ENCODE assay signal across 35 cellular contexts in genomic region chr14:31189346-31190219, GRCh38. TPM values are rescaled to one million over a fixed set of nuclear protein-coding genes. Genes with fewer than 3 reads are reported as not detected.
A peak's percentile ranks its signal among the peaks of the same experiment; 100 is the strongest.
DNase-seq lines count a peak whose midpoint lies in the region; ATAC-seq and TF ChIP-seq lines count a peak whose summit lies in the region.
"Had no signal": no experiment of that assay in that cellular context is flagged by ENCODE, and none has a peak within 500 bp of the region (broad histone marks: within the 10 kb centered on the region; RNA-seq: fewer than 3 reads in every experiment).

No MANE protein-coding gene starts in this region.

- intact Hi-C loops in gastrocnemius medialis (cut with DNase I; ENCODE audit: low total_unique reads): no loop called here
- intact Hi-C loops in activated T-helper 1 cell treated with anti-CD3 and anti-CD28 coated beads, Interleukin-12 subunit alpha, Interleukin-12 subunit beta, Interleukin-2, Interleukin-4 antibody, amounts not matched to agents 30 ng/mL and 10 ng/mL and 1 ng/mL, durations not matched to agents 14 hours and 24 hours and 36 hours (cut with micrococcal nuclease): no loop called here

- H3K27me3 Mint-ChIP-seq in activated naive CD4-positive, alpha-beta T cell treated with anti-CD3 and anti-CD28 coated beads, Interleukin-2, amount 50 U/mL, for 24 hours: no peaks in the 10 kb centered on the region
- H3K27me3 Mint-ChIP-seq in immature natural killer cell (ENCODE audit: low read depth in 3 of 3): peaks cover 0 to 4% (median 2%) of the 10 kb centered on the region in 3 donors
- H3K27me3 Mint-ChIP-seq in activated T-helper 1 cell treated with anti-CD3 and anti-CD28 coated beads, Interleukin-12 subunit alpha, Interleukin-12 subunit beta, Interleukin-2, Interleukin-4 antibody, amounts not matched to agents 30 ng/mL and 10 ng/mL and 1 ng/mL, durations not matched to agents 14 hours and 24 hours and 36 hours (ENCODE audit: insufficient read depth): no peaks in the 10 kb centered on the region
- H3K27me3 Mint-ChIP-seq: activated CD4-positive, alpha-beta memory T cell treated with anti-CD3 and anti-CD28 coated beads for 36 hours; naive thymus-derived CD8-positive, alpha-beta T cell; stimulated activated naive CD8-positive, alpha-beta T cell treated with anti-CD3 and anti-CD28 coated beads, Interleukin-15, Interleukin-2, amounts not matched to agents 100 ng/mL and 50 ng/mL, for 24 hours had no signal

- no peak overlapping the region for H3K4me3 Mint-ChIP-seq in activated naive CD4-positive, alpha-beta T cell treated with anti-CD3 and anti-CD28 coated beads, Interleukin-2, amount 50 U/mL, for 24 hours
- H3K4me3 Mint-ChIP-seq in immature natural killer cell: no peak overlapping the region
- no peak overlapping the region for H3K4me3 Mint-ChIP-seq in activated T-helper 1 cell treated with anti-CD3 and anti-CD28 coated beads, Interleukin-12 subunit alpha, Interleukin-12 subunit beta, Interleukin-2, Interleukin-4 antibody, amounts not matched to agents 30 ng/mL and 10 ng/mL and 1 ng/mL, durations not matched to agents 14 hours and 24 hours and 36 hours
- H3K4me3 Mint-ChIP-seq: activated CD4-positive, alpha-beta memory T cell treated with anti-CD3 and anti-CD28 coated beads for 36 hours; stimulated activated naive CD8-positive, alpha-beta T cell treated with anti-CD3 and anti-CD28 coated beads, Interleukin-15, Interleukin-2, amounts not matched to agents 100 ng/mL and 50 ng/mL, for 24 hours had no signal

- H3K4me1 ChIP-seq in gastrocnemius medialis: peaks cover 15 to 24% of the 10 kb centered on the region in 2 donors
- H3K4me1 ChIP-seq: uterus had no signal

- H3K27ac Mint-ChIP-seq in activated naive CD4-positive, alpha-beta T cell treated with anti-CD3 and anti-CD28 coated beads, Interleukin-2, amount 50 U/mL, for 24 hours: peak overlapping the region; percentile 82
- peak overlapping the region in 5 of 6 donors; percentile 7 to 56 (median 47) for H3K27ac Mint-ChIP-seq in immature natural killer cell
- H3K27ac Mint-ChIP-seq in activated T-helper 1 cell treated with anti-CD3 and anti-CD28 coated beads, Interleukin-12 subunit alpha, Interleukin-12 subunit beta, Interleukin-2, Interleukin-4 antibody, amounts not matched to agents 30 ng/mL and 10 ng/mL and 1 ng/mL, durations not matched to agents 14 hours and 24 hours and 36 hours: no peak overlapping the region
- H3K27ac Mint-ChIP-seq: activated CD4-positive, alpha-beta memory T cell treated with anti-CD3 and anti-CD28 coated beads for 36 hours; stimulated activated naive CD8-positive, alpha-beta T cell treated with anti-CD3 and anti-CD28 coated beads, Interleukin-15, Interleukin-2, amounts not matched to agents 100 ng/mL and 50 ng/mL, for 24 hours had no signal

- H3K9me3 ChIP-seq in SK-N-MC (ENCODE audit: low read depth, low read length) (no peaks in the 10 kb centered on the region), gastrocnemius medialis (no peaks in the 10 kb centered on the region)
- H3K9me3 ChIP-seq: heart right ventricle, thoracic aorta, uterus had no signal

- in situ Hi-C loops in gastrocnemius medialis (cut with MboI; ENCODE audit: low sequenced_read_pairs in 4 of 4): no loop called here

- H3K36me3 ChIP-seq in SK-N-MC (ENCODE audit: insufficient read depth, low read length) (peaks cover 45% of the 10 kb centered on the region), gastrocnemius medialis (peaks cover 0 to 6% of the 10 kb centered on the region in 2 donors)
- H3K36me3 ChIP-seq: thoracic aorta, uterus had no signal

- peaks cover 10% of the 10 kb centered on the region for H3K36me3 Mint-ChIP-seq in activated naive CD4-positive, alpha-beta T cell treated with anti-CD3 and anti-CD28 coated beads, Interleukin-2, amount 50 U/mL, for 24 hours
- H3K36me3 Mint-ChIP-seq in immature natural killer cell: no peaks in the 10 kb centered on the region
- peaks cover 18% of the 10 kb centered on the region for H3K36me3 Mint-ChIP-seq in activated T-helper 1 cell treated with anti-CD3 and anti-CD28 coated beads, Interleukin-12 subunit alpha, Interleukin-12 subunit beta, Interleukin-2, Interleukin-4 antibody, amounts not matched to agents 30 ng/mL and 10 ng/mL and 1 ng/mL, durations not matched to agents 14 hours and 24 hours and 36 hours (ENCODE audit: low read depth)

- DNase-seq in activated naive CD4-positive, alpha-beta T cell (lab: John Stamatoyannopoulos, UW): no peak
- DNase-seq in SK-N-MC (ENCODE audit: low read depth, low spot score) (no peak), immature natural killer cell (no peak), gastrocnemius medialis (no peak), NCI-H510A (lab: John Stamatoyannopoulos, UW) (no peak)
- DNase-seq in activated T-helper 1 cell treated with anti-CD3 and anti-CD28 coated beads, Interleukin-12 subunit alpha, Interleukin-12 subunit beta, Interleukin-2, Interleukin-4 antibody, amounts not matched to agents 30 ng/mL and 10 ng/mL and 1 ng/mL, durations not matched to agents 14 hours and 24 hours and 36 hours (ENCODE audit: low spot score): no peak
- DNase-seq: 8988T; activated CD4-positive, alpha-beta memory T cell treated with anti-CD3 and anti-CD28 coated beads for 36 hours; activated CD4-positive, alpha-beta T cell treated with anti-CD3 and anti-CD28 coated beads for 1 hour; aorta; effector CD8-positive, alpha-beta T cell; EL; foreskin keratinocyte; H7; heart right ventricle; kidney; MM.1S; naive thymus-derived CD8-positive, alpha-beta T cell; NCI-H1105 treated with DMSO at 0.1 percent for 48 hours; NCI-H2029 treated with DMSO at 0.1 percent for 48 hours; NCI-H526 treated with DMSO at 0.1 percent for 48 hours; PC-9; retina; T-helper 2 cell; uterus had no signal

- ATAC-seq in gastrocnemius medialis (no peak), GM18519 (IDR thresholded peaks at IDR 0.05; ENCODE audit: low FRiP score, unreplicated experiment) (no peak)
- ATAC-seq: activated naive CD4-positive, alpha-beta T cell treated with anti-CD3 and anti-CD28 coated beads, Interleukin-2, amount 50 U/mL, for 72 hours; foreskin keratinocyte; heart right ventricle; naive thymus-derived CD8-positive, alpha-beta T cell; SK-N-SH treated with all-trans-retinoic acid at 6 μM for 48 hours had no signal

- 0 out of 2 replicates have a peak overlapping the region, but pooled peaks have one; percentile 40 for H3K27ac ChIP-seq in SK-N-MC
- H3K27ac ChIP-seq in gastrocnemius medialis: peak overlapping the region in 3 of 4 donors; percentile 2 to 35 (median 7)
- H3K27ac ChIP-seq: C4-2B, coronary artery, foreskin keratinocyte, heart right ventricle, KMS-11, PC-9, thoracic aorta, uterus had no signal

- H3K9ac ChIP-seq in SK-N-MC (ENCODE audit: insufficient read length): no peak overlapping the region
- H3K9ac ChIP-seq: KMS-11 had no signal

- H3K9me3 Mint-ChIP-seq in activated naive CD4-positive, alpha-beta T cell treated with anti-CD3 and anti-CD28 coated beads, Interleukin-2, amount 50 U/mL, for 24 hours: no peaks in the 10 kb centered on the region
- no peaks in the 10 kb centered on the region for H3K9me3 Mint-ChIP-seq in immature natural killer cell
- H3K9me3 Mint-ChIP-seq in activated T-helper 1 cell treated with anti-CD3 and anti-CD28 coated beads, Interleukin-12 subunit alpha, Interleukin-12 subunit beta, Interleukin-2, Interleukin-4 antibody, amounts not matched to agents 30 ng/mL and 10 ng/mL and 1 ng/mL, durations not matched to agents 14 hours and 24 hours and 36 hours: no peaks in the 10 kb centered on the region
- H3K9me3 Mint-ChIP-seq: activated CD4-positive, alpha-beta memory T cell treated with anti-CD3 and anti-CD28 coated beads for 36 hours; activated naive CD4-positive, alpha-beta T cell treated with anti-CD3 and anti-CD28 coated beads, Interleukin-2, amount 50 U/mL, for 72 hours; naive thymus-derived CD8-positive, alpha-beta T cell; stimulated activated naive CD8-positive, alpha-beta T cell treated with anti-CD3 and anti-CD28 coated beads, Interleukin-15, Interleukin-2, amounts not matched to agents 100 ng/mL and 50 ng/mL, for 24 hours had no signal

- no peak for TF ChIP-seq CTCF in gastrocnemius medialis (IDR thresholded peaks at IDR 0.05 in 4 of 5, conservative IDR thresholded peaks at IDR 0.05 in 1 of 5)

- H3K4me1 Mint-ChIP-seq in activated naive CD4-positive, alpha-beta T cell treated with anti-CD3 and anti-CD28 coated beads, Interleukin-2, amount 50 U/mL, for 24 hours: peaks cover 44% of the 10 kb centered on the region
- peaks cover 46 to 53% of the 10 kb centered on the region in 2 donors for H3K4me1 Mint-ChIP-seq in immature natural killer cell
- peaks cover 18% of the 10 kb centered on the region for H3K4me1 Mint-ChIP-seq in activated T-helper 1 cell treated with anti-CD3 and anti-CD28 coated beads, Interleukin-12 subunit alpha, Interleukin-12 subunit beta, Interleukin-2, Interleukin-4 antibody, amounts not matched to agents 30 ng/mL and 10 ng/mL and 1 ng/mL, durations not matched to agents 14 hours and 24 hours and 36 hours (ENCODE audit: low read depth)

- no peak overlapping the region for H3K4me3 ChIP-seq in SK-N-MC
- H3K4me3 ChIP-seq in gastrocnemius medialis: no peak overlapping the region
- H3K4me3 ChIP-seq: coronary artery, heart right ventricle, PC-9, smooth muscle cell, thoracic aorta, uterus had no signal

- TF ChIP-seq POLR2A in gastrocnemius medialis (IDR thresholded peaks at IDR 0.05): no peak

- H3K27me3 ChIP-seq in gastrocnemius medialis: no peaks in the 10 kb centered on the region
- H3K27me3 ChIP-seq: foreskin keratinocyte, heart right ventricle, uterus had no signal

RNA-seq across cellular contexts. Expression of gene HECTD1, which starts 18.0 kb away (rescaled TPM):
- polyA plus RNA-seq in immature natural killer cell: 10 to 100 TPM; 10.6 to 36.1 (median 22.2) TPM
- 100 to 1,000 TPM; 356 to 453 (median 420) TPM for total RNA-seq in gastrocnemius medialis
- total RNA-seq in activated T-helper 1 cell treated with anti-CD3 and anti-CD28 coated beads, Interleukin-12 subunit alpha, Interleukin-12 subunit beta, Interleukin-2, Interleukin-4 antibody, amounts not matched to agents 30 ng/mL and 10 ng/mL and 1 ng/mL, durations not matched to agents 14 hours and 24 hours and 36 hours: 118 and 127 TPM in 2 replicates
